ENCODE assay signal across 8 cellular contexts in genomic region chr10:6145979-6146432, GRCh38. TPM values are rescaled to one million over a fixed set of nuclear protein-coding genes. Genes with fewer than 3 reads are reported as not detected.
A peak's percentile ranks its signal among the peaks of the same experiment; 100 is the strongest.
DNase-seq lines count a peak whose midpoint lies in the region; TF ChIP-seq lines count a peak whose summit lies in the region.

No MANE protein-coding gene starts in this region.

- H3K27me3 ChIP-seq in OCI-LY1 (ENCODE audit: insufficient read depth, low read length) = no peaks in the 10 kb centered on the region
- H3K27me3 ChIP-seq in osteoblast (ENCODE audit: insufficient read depth, low read length) = no peaks in the 10 kb centered on the region

- H3F3A ChIP-seq in OCI-LY1 (ENCODE audit: insufficient read depth, low read length) = no peaks in the 10 kb centered on the region

- H3K36me3 ChIP-seq in OCI-LY1 (ENCODE audit: insufficient read depth, low read length) (0 out of 2 replicates have a peak, but pooled peaks cover 5% of the 10 kb centered on the region), osteoblast (ENCODE audit: insufficient read depth, low read length) (no peaks in the 10 kb centered on the region)

- peak; percentile 11 for DNase-seq in COLO668 (lab: John Stamatoyannopoulos, UW; ENCODE audit: unreplicated experiment)
- no peak for DNase-seq in epithelial cell of esophagus (ENCODE audit: low read depth)
- no peak for DNase-seq in osteoblast (ENCODE audit: insufficient read length, low spot score, missing footprints)
- no peak for DNase-seq in HT-29 (ENCODE audit: low spot score)
- DNase-seq in NCI-H128 (lab: John Stamatoyannopoulos, UW; ENCODE audit: unreplicated experiment) = no peak
- no peak for DNase-seq in stimulated activated CD4-positive, alpha-beta T cell treated with anti-CD3 and anti-CD28 coated beads, Interleukin-15, amount 100 ng/mL, for 24 hours
- DNase-seq in NCI-H1694 treated with DMSO at 0.1 percent for 48 hours (lab: John Stamatoyannopoulos, UW) = no peak

- H3K79me2 ChIP-seq in OCI-LY1 (ENCODE audit: insufficient read depth, low read length) (no peaks in the 10 kb centered on the region), osteoblast (ENCODE audit: insufficient read depth, low read length) (no peaks in the 10 kb centered on the region)

- H3K4me1 ChIP-seq in OCI-LY1 (ENCODE audit: insufficient read depth, low read length, severe bottlenecking) = peaks cover 57% of the 10 kb centered on the region
- H3K4me1 ChIP-seq in osteoblast (ENCODE audit: insufficient read depth, low read length) = peaks cover 12% of the 10 kb centered on the region

- H3K9ac ChIP-seq in OCI-LY1 (ENCODE audit: low read length) = peak overlapping the region; percentile 89

- H3K4me3 ChIP-seq in OCI-LY1 (ENCODE audit: low read depth, low read length, poor library complexity, severe bottlenecking) (peak overlapping the region; percentile 93), epithelial cell of esophagus (ENCODE audit: low read length) (peak overlapping the region; percentile 57), osteoblast (ENCODE audit: insufficient read depth, low read length) (peak overlapping the region; percentile 73)

- no peak for TF ChIP-seq CTCF in OCI-LY1 (IDR thresholded peaks at IDR 0.05; ENCODE audit: low read length)
- no peak for TF ChIP-seq CTCF in epithelial cell of esophagus (IDR thresholded peaks at IDR 0.05; ENCODE audit: insufficient read depth, low read depth, low read length, missing control alignments)
- no peak for TF ChIP-seq CTCF in osteoblast (IDR thresholded peaks at IDR 0.05; ENCODE audit: extremely low read depth, low read depth, low read length)

- no peaks in the 10 kb centered on the region for H3K9me2 ChIP-seq in OCI-LY1 (ENCODE audit: low read depth, low read length)

- peak overlapping the region; percentile 86 for H3K4me2 ChIP-seq in OCI-LY1 (ENCODE audit: low read length)
- H3K4me2 ChIP-seq in osteoblast (ENCODE audit: insufficient read depth, low read length) = peak overlapping the region; percentile 77

- H4K20me1 ChIP-seq in OCI-LY1 (ENCODE audit: insufficient read depth, low read length) = no peaks in the 10 kb centered on the region
- H4K20me1 ChIP-seq in osteoblast (ENCODE audit: insufficient read depth, low read length) = peaks cover 10% of the 10 kb centered on the region

- no peaks in the 10 kb centered on the region for H3K9me3 ChIP-seq in OCI-LY1 (ENCODE audit: low read length)
- H3K9me3 ChIP-seq in osteoblast (ENCODE audit: low read depth, low read length) = no peaks in the 10 kb centered on the region

- no peak overlapping the region for H2AFZ ChIP-seq in OCI-LY1 (ENCODE audit: low read length)
- no peak overlapping the region for H2AFZ ChIP-seq in osteoblast (ENCODE audit: low read length)

- H3K27ac ChIP-seq in OCI-LY1 (ENCODE audit: low read depth, low read length, poor library complexity, severe bottlenecking) = peak overlapping the region; percentile 52
- H3K27ac ChIP-seq in osteoblast (ENCODE audit: low read depth, low read length) = no peak overlapping the region

RNA-seq across cellular contexts. Expression of gene PFKFB3, which starts 56.7 kb away (rescaled TPM):
- total RNA-seq in osteoblast = 7.1 and 19.2 TPM in 2 replicates
- total RNA-seq in HT-29 (2014; rRNA removed; shearing (Covaris generic)) = 11.8 and 15.2 TPM in 2 replicates

RNA-seq across cellular contexts. Expression of gene RBM17, which starts 57.2 kb away (rescaled TPM):
- total RNA-seq in osteoblast = 29.3 and 31.8 TPM in 2 replicates
- 47.7 and 48.7 TPM in 2 replicates for total RNA-seq in HT-29 (2014; rRNA removed; shearing (Covaris generic))
